Comparison of ENCODE assay signal across 18 cellular contexts in the genomic region with DNA sequence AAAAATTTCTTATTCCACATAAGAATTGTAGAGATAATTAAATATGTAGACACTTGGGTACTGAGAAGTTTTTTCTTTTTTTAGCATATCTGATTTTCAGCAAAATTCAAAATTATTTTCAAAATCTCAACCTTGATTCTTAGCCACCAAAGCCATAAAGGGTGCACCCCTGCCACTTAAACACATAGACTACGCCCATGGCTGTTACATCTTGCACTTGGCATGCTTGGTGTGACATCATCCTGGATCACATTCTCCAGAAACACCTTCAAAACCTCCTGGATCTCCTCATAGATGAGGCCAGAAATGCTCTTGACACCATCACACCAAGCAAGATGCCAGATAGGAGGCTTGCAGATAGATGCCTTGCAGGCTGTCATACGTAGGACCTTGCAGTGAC.
DNase-seq lines count a peak whose midpoint lies in the region; ATAC-seq and TF ChIP-seq lines count a peak whose summit lies in the region.
"Had no signal": no experiment of that assay in that cellular context is flagged by ENCODE, and none has a peak within 500 bp of the region (broad histone marks: within the 10 kb centered on the region; RNA-seq: fewer than 3 reads in every experiment).

No MANE protein-coding gene starts in this region.

- 95% methylated on average over 2 of the region's 2 CpGs for WGBS in SK-N-SH (ENCODE audit: low lambda C conversion rate)
- 89 to 95% (median 92%) methylated on average over 2 of the region's 2 CpGs for WGBS in ovary, 3 donors

- TF ChIP-seq CTCF in SK-N-SH (IDR thresholded peaks at IDR 0.05): no peak
- no peak for TF ChIP-seq CTCF in OCI-LY3 (IDR thresholded peaks at IDR 0.05; ENCODE audit: low read depth, low read length)
- no peak for TF ChIP-seq CTCF in fibroblast of the aortic adventitia (IDR thresholded peaks at IDR 0.05; ENCODE audit: insufficient read depth, low read length)
- TF ChIP-seq CTCF in ovary (IDR thresholded peaks at IDR 0.05): no peak
- no peak for TF ChIP-seq CTCF in type B pancreatic cell (conservative IDR thresholded peaks at IDR 0.05)

- H3K4me2 ChIP-seq in SK-N-SH (0 out of 2 replicates have a peak overlapping the region, but pooled peaks have one; percentile 9), OCI-LY3 (ENCODE audit: low read length) (peak overlapping the region; percentile 54), skeletal muscle satellite cell (ENCODE audit: low read length) (peak overlapping the region; percentile 7)

- no peak overlapping the region for H3K27ac Mint-ChIP-seq in type B pancreatic cell
- H3K27ac Mint-ChIP-seq: H9 had no signal

- H3K9ac ChIP-seq in SK-N-SH: no peak overlapping the region
- H3K9ac ChIP-seq in OCI-LY3 (ENCODE audit: low read length): peak overlapping the region; percentile 29; the same call in 1 of the 2 replicates
- H3K9ac ChIP-seq in skeletal muscle satellite cell (ENCODE audit: low read depth, low read length): no peak overlapping the region

- H3K4me3 ChIP-seq in SK-N-SH (ENCODE audit: low read depth in 2 of 2, low read length in 1 of 2): no peak overlapping the region
- H3K4me3 ChIP-seq in OCI-LY3 (ENCODE audit: low read length): peak overlapping the region; percentile 48
- H3K4me3 ChIP-seq in fibroblast of the aortic adventitia (ENCODE audit: low read depth, low read length): no peak overlapping the region
- no peak overlapping the region for H3K4me3 ChIP-seq in skeletal muscle satellite cell (ENCODE audit: low read length)
- no peak overlapping the region for H3K4me3 ChIP-seq in ovary
- H3K4me3 ChIP-seq: SK-N-MC had no signal

- no peaks in the 10 kb centered on the region for H3K4me1 Mint-ChIP-seq in type B pancreatic cell (ENCODE audit: unreplicated experiment)
- H3K4me1 Mint-ChIP-seq: H9 had no signal

- no peaks in the 10 kb centered on the region for H3K79me2 ChIP-seq in SK-N-SH (ENCODE audit: insufficient read depth)
- H3K79me2 ChIP-seq in OCI-LY3 (ENCODE audit: low read length): no peaks in the 10 kb centered on the region

- peaks cover 11% of the 10 kb centered on the region for H3F3A ChIP-seq in SK-N-SH (replicated peaks; ENCODE audit: insufficient read depth)

- H3K4me1 ChIP-seq in SK-N-SH (ENCODE audit: control insufficient read depth in 1 of 2, insufficient read depth in 2 of 2, low read depth in 1 of 2, low read length in 1 of 2) (no peaks in the 10 kb centered on the region; a peak in 1 of 4 replicates), OCI-LY3 (ENCODE audit: low read length) (peaks cover 25% of the 10 kb centered on the region), skeletal muscle satellite cell (ENCODE audit: control insufficient read depth, insufficient read depth, low read length) (peaks cover 14% of the 10 kb centered on the region), ovary (ENCODE audit: insufficient read depth) (no peaks in the 10 kb centered on the region)

- H3K36me3 ChIP-seq in SK-N-SH (replicated peaks in 1 of 2; ENCODE audit: control insufficient read depth in 1 of 2, insufficient read depth in 2 of 2, low read length in 1 of 2) (peaks cover 0 to 13% of the 10 kb centered on the region in 2 experiments), OCI-LY3 (replicated peaks; ENCODE audit: low read depth, low read length) (peaks cover 7% of the 10 kb centered on the region), skeletal muscle satellite cell (ENCODE audit: insufficient read depth, low read length) (no peaks in the 10 kb centered on the region), ovary (no peaks in the 10 kb centered on the region)

- ATAC-seq in SK-N-SH treated with all-trans-retinoic acid at 6 μM for 48 hours: no peak
- ATAC-seq in HG03039 (IDR thresholded peaks at IDR 0.05; ENCODE audit: unreplicated experiment): no peak
- ATAC-seq: Right ventricle myocardium inferior had no signal

- peaks cover 10% of the 10 kb centered on the region for H3K9me3 Mint-ChIP-seq in type B pancreatic cell

- TF ChIP-seq RAD21 in SK-N-SH (IDR thresholded peaks at IDR 0.05; ENCODE audit: low read length): no peak

- H3K27me3 ChIP-seq in SK-N-SH (ENCODE audit: insufficient read depth) (no peaks in the 10 kb centered on the region), OCI-LY3 (ENCODE audit: low read depth, low read length) (no peaks in the 10 kb centered on the region), skeletal muscle satellite cell (ENCODE audit: control insufficient read depth, insufficient read depth, low read length) (no peaks in the 10 kb centered on the region), ovary (no peaks in the 10 kb centered on the region)

- H3K27me3 Mint-ChIP-seq in type B pancreatic cell: peaks cover 3% of the 10 kb centered on the region

- no peak for DNase-seq in SK-N-SH
- peak; percentile 20 for DNase-seq in fibroblast of the aortic adventitia (ENCODE audit: low read depth)
- DNase-seq in ovary: no peak
- DNase-seq in type B pancreatic cell (ENCODE audit: extremely low spot score, unreplicated experiment): no peak
- DNase-seq: AML-193, H9, NCI-H1048, NCI-H1417 treated with DMSO at 0.1 percent for 48 hours, NCI-H187, NCI-H446 had no signal

- no peak for TF ChIP-seq POLR2A in ovary (IDR thresholded peaks at IDR 0.05)

- intact Hi-C loops in ovary (cut with DNase I): no loop called here

- H3K9me3 ChIP-seq in SK-N-SH: peaks cover 24% of the 10 kb centered on the region
- H3K9me3 ChIP-seq in OCI-LY3 (ENCODE audit: insufficient read depth, low read length): peaks cover 16% of the 10 kb centered on the region; the same call in 1 of the 2 replicates
- H3K9me3 ChIP-seq in skeletal muscle satellite cell (replicated peaks; ENCODE audit: low read length): peaks cover 5% of the 10 kb centered on the region
- H3K9me3 ChIP-seq in ovary: peaks cover 0 to 4% of the 10 kb centered on the region in 2 donors

- no peak overlapping the region for H3K4me3 Mint-ChIP-seq in type B pancreatic cell
- H3K4me3 Mint-ChIP-seq: H9 had no signal

- no peaks in the 10 kb centered on the region for H3K9me2 ChIP-seq in SK-N-SH

- CTCF ChIA-PET in SK-N-SH (lab: Yijun Ruan, JAX): interaction anchor here (1.3 to 1.5 kb wide), 2 partner anchors 8 to 9 kb away, joined by 5 to 7 read pairs; no protein-coding TSS in a partner anchor

- H4K20me1 ChIP-seq in SK-N-SH (ENCODE audit: insufficient read depth) (no peaks in the 10 kb centered on the region), OCI-LY3 (ENCODE audit: insufficient read depth, low read length) (no peaks in the 10 kb centered on the region)

- H3K27ac ChIP-seq in SK-N-SH (ENCODE audit: low read depth in 2 of 2, low read length in 1 of 2) (peak overlapping the region in 1 of 2 experiments; percentile 21; a peak in 2 of 4 replicates), OCI-LY3 (ENCODE audit: low read length) (peak overlapping the region; percentile 81), ovary (no peak overlapping the region)
- H3K27ac ChIP-seq: 22Rv1, C4-2B, SK-N-MC had no signal

- H2AFZ ChIP-seq in SK-N-SH (ENCODE audit: low read depth) (no peak overlapping the region), OCI-LY3 (ENCODE audit: low read depth, low read length) (peak overlapping the region; percentile 15)

- no peaks in the 10 kb centered on the region for H3K36me3 Mint-ChIP-seq in type B pancreatic cell

- POLR2A ChIA-PET in SK-N-SH (lab: Yijun Ruan, JAX): no interaction called here

- TF ChIP-seq EP300 in SK-N-SH (IDR thresholded peaks at IDR 0.05; ENCODE audit: borderline replicate concordance in 1 of 2, low read depth in 1 of 2, low read length in 1 of 2) (no peak), ovary (IDR thresholded peaks at IDR 0.05) (no peak)

TF ChIP-seq in SK-N-SH, 30 proteins besides CTCF, POLR2A, EP300 and RAD21 (continues in another document):
- TF ChIP-seq, protein P1, sequence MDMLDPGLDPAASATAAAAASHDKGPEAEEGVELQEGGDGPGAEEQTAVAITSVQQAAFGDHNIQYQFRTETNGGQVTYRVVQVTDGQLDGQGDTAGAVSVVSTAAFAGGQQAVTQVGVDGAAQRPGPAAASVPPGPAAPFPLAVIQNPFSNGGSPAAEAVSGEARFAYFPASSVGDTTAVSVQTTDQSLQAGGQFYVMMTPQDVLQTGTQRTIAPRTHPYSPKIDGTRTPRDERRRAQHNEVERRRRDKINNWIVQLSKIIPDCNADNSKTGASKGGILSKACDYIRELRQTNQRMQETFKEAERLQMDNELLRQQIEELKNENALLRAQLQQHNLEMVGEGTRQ (IDR thresholded peaks at IDR 0.05; ENCODE audit: borderline replicate concordance, low read depth, low read length): no peak
- TF ChIP-seq TEAD4 (IDR thresholded peaks at IDR 0.05; ENCODE audit: borderline replicate concordance, insufficient read depth): no peak
- TF ChIP-seq TCF12 (IDR thresholded peaks at IDR 0.05): no peak

TF ChIP-seq in SK-N-SH treated with all-trans-retinoic acid at 6 μM for 48 hours, 23 proteins besides CTCF, POLR2A, EP300 and RAD21 (continues in another document):
- TF ChIP-seq, protein P2, sequence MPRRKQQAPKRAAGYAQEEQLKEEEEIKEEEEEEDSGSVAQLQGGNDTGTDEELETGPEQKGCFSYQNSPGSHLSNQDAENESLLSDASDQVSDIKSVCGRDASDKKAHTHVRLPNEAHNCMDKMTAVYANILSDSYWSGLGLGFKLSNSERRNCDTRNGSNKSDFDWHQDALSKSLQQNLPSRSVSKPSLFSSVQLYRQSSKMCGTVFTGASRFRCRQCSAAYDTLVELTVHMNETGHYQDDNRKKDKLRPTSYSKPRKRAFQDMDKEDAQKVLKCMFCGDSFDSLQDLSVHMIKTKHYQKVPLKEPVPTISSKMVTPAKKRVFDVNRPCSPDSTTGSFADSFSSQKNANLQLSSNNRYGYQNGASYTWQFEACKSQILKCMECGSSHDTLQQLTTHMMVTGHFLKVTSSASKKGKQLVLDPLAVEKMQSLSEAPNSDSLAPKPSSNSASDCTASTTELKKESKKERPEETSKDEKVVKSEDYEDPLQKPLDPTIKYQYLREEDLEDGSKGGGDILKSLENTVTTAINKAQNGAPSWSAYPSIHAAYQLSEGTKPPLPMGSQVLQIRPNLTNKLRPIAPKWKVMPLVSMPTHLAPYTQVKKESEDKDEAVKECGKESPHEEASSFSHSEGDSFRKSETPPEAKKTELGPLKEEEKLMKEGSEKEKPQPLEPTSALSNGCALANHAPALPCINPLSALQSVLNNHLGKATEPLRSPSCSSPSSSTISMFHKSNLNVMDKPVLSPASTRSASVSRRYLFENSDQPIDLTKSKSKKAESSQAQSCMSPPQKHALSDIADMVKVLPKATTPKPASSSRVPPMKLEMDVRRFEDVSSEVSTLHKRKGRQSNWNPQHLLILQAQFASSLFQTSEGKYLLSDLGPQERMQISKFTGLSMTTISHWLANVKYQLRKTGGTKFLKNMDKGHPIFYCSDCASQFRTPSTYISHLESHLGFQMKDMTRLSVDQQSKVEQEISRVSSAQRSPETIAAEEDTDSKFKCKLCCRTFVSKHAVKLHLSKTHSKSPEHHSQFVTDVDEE (CRISPR knock-in tag; IDR thresholded peaks at IDR 0.05): no peak
- TF ChIP-seq CSDC2 (CRISPR knock-in tag; IDR thresholded peaks at IDR 0.05): no peak
- no peak for TF ChIP-seq ARNTL (CRISPR knock-in tag; IDR thresholded peaks at IDR 0.05; ENCODE audit: borderline replicate concordance, low read depth)
